ENCODE assay signal across 8 cellular contexts in genomic region chr15:39934415-39935044, GRCh38. TPM values are rescaled to one million over a fixed set of nuclear protein-coding genes. Genes with fewer than 3 reads are reported as not detected.
A peak's percentile ranks its signal among the peaks of the same experiment; 100 is the strongest.
DNase-seq lines count a peak whose midpoint lies in the region; ATAC-seq and TF ChIP-seq lines count a peak whose summit lies in the region.

No MANE protein-coding gene starts in this region.

- peaks cover 0 to 2% (median 0%) of the 10 kb centered on the region in 5 experiments for H3K9me3 Mint-ChIP-seq in brain
- no peaks in the 10 kb centered on the region for H3K9me3 Mint-ChIP-seq in stimulated activated naive CD8-positive, alpha-beta T cell treated with anti-CD3 and anti-CD28 coated beads, Interleukin-15, amount 100 ng/mL, for 72 hours

- peak; percentile 2 for ATAC-seq in GM19397 (IDR thresholded peaks at IDR 0.05; ENCODE audit: unreplicated experiment)
- ATAC-seq in stimulated activated naive CD8-positive, alpha-beta T cell treated with anti-CD3 and anti-CD28 coated beads, Interleukin-15, amount 100 ng/mL, for 72 hours, result peak; percentile 23
- ATAC-seq in HG02981 (IDR thresholded peaks at IDR 0.05; ENCODE audit: unreplicated experiment), result no peak

- peak overlapping the region; percentile 88 to 96 (median 92) for H3K4me3 Mint-ChIP-seq in brain
- peak overlapping the region; percentile 85 to 89 for H3K4me3 Mint-ChIP-seq in stimulated activated naive CD8-positive, alpha-beta T cell treated with anti-CD3 and anti-CD28 coated beads, Interleukin-15, amount 100 ng/mL, for 72 hours

- peaks cover 35% of the 10 kb centered on the region for H3K36me3 Mint-ChIP-seq in brain

- peaks cover 6% of the 10 kb centered on the region for H3K27me3 Mint-ChIP-seq in brain
- peaks cover 13% of the 10 kb centered on the region for H3K27me3 Mint-ChIP-seq in stimulated activated naive CD8-positive, alpha-beta T cell treated with anti-CD3 and anti-CD28 coated beads, Interleukin-15, amount 100 ng/mL, for 72 hours

- DNase-seq in NAMALWA (ENCODE audit: low spot score) (peak; percentile 41), kidney tubule cell (ENCODE audit: low spot score) (peak; percentile 42), DMS153 (lab: John Stamatoyannopoulos, UW) (no peak), NCI-H1092 (lab: John Stamatoyannopoulos, UW) (no peak)
- DNase-seq in stimulated activated naive CD8-positive, alpha-beta T cell treated with anti-CD3 and anti-CD28 coated beads, Interleukin-15, amount 100 ng/mL, for 72 hours, result peak in 1 of 2 donors; percentile 17

- peak overlapping the region; percentile 86 to 95 (median 92) for H3K27ac Mint-ChIP-seq in brain
- H3K27ac Mint-ChIP-seq in stimulated activated naive CD8-positive, alpha-beta T cell treated with anti-CD3 and anti-CD28 coated beads, Interleukin-15, amount 100 ng/mL, for 72 hours, result peak overlapping the region; percentile 37 to 90

- H3K4me1 Mint-ChIP-seq in brain, result peaks cover 62% of the 10 kb centered on the region
- peaks cover 35% of the 10 kb centered on the region for H3K4me1 Mint-ChIP-seq in stimulated activated naive CD8-positive, alpha-beta T cell treated with anti-CD3 and anti-CD28 coated beads, Interleukin-15, amount 100 ng/mL, for 72 hours

- TF ChIP-seq CTCF in brain (conservative IDR thresholded peaks at IDR 0.05), result no peak

RNA-seq across cellular contexts. Expression of gene EIF2AK4, which starts 0.6 kb away (rescaled TPM):
- 11.1 TPM for polyA plus RNA-seq in brain (ENCODE audit: insufficient read depth, low read depth, low replicate concordance)

RNA-seq across cellular contexts. Expression of gene GPR176, which starts 14.5 kb away (rescaled TPM):
- 22.8 TPM for polyA plus RNA-seq in brain (ENCODE audit: insufficient read depth, low read depth, low replicate concordance)

Comparison
In these comparisons a context has a peak if more than half of its experiments do, and no peak if none do; other contexts are left out.
1. DNase-seq: peak in NAMALWA (single experiment) and kidney tubule cell (single experiment); none in DMS153 (single experiment) and NCI-H1092 (single experiment).